Comparison of ENCODE assay signal across 26 cellular contexts in the genomic region with DNA sequence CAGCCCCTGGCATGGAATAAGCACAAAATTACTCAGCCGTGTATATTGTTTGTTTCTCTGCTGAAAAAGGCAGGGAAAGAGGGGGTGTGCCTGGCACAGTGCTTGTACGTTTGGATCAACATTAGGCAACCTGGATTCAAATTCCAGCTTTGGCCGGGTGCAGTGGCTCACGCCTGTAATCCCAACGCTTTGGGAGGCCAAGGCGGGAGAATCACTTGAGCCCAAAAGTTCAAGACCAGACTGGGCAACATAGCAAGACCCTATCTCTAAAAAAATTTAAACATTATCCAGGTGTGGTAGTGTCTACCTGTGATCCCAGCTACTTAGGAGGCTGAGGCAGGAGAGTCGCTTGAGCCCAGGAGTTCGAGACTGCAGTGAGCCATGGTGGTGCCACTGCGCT.
"Had no signal": no experiment of that assay in that cellular context is flagged by ENCODE, and none has a peak within 500 bp of the region (broad histone marks: within the 10 kb centered on the region; RNA-seq: fewer than 3 reads in every experiment).

No MANE protein-coding gene starts in this region.

- H3K27me3 ChIP-seq: ascending aorta, esophagus squamous epithelium, gastroesophageal sphincter, heart right ventricle had no signal

- DNase-seq: activated CD4-positive, alpha-beta memory T cell treated with anti-CD3 and anti-CD28 coated beads, Interleukin-2, amount 10 ng/mL, durations not matched to agents 7 days and 5 days; activated CD4-positive, alpha-beta T cell treated with anti-CD3 and anti-CD28 coated beads for 1 hour; activated CD4-positive, alpha-beta T cell treated with anti-CD3 and anti-CD28 coated beads for 4 hours; activated CD4-positive, alpha-beta T cell treated with anti-CD3 and anti-CD28 coated beads, Interleukin-2, amount 10 ng/mL, durations not matched to agents 7 days and 5 days; activated CD4-positive, alpha-beta T cell treated with anti-CD3 and anti-CD28 coated beads, Interleukin-2, amount 50 U/mL, for 4 hours; activated CD8-positive, alpha-beta memory T cell treated with anti-CD3 and anti-CD28 coated beads, Interleukin-2, amount 50 U/mL, for 48 hours; activated gamma-delta T cell; activated naive CD4-positive, alpha-beta T cell; activated naive CD4-positive, alpha-beta T cell treated with anti-CD3 and anti-CD28 coated beads, Interleukin-2, amount 10 ng/mL, durations not matched to agents 7 days and 5 days; activated naive CD8-positive, alpha-beta T cell treated with anti-CD3 and anti-CD28 coated beads, Interleukin-2, amount 10 ng/mL, durations not matched to agents 7 days and 5 days; activated T-cell treated with anti-CD3 and anti-CD28 coated beads for 4 hours; activated T-cell treated with anti-CD3 and anti-CD28 coated beads, Interleukin-2, amount 50 U/mL, for 24 hours; activated T-cell treated with anti-CD3 and anti-CD28 coated beads, Interleukin-2, amount 50 U/mL, for 72 hours; caudate nucleus; cortex of kidney; dermis blood vessel endothelial cell; effector CD8-positive, alpha-beta T cell; esophagus squamous epithelium; foreskin melanocyte; heart right ventricle; T-helper 2 cell had no signal

- H3K27ac ChIP-seq: ascending aorta, epithelial cell of prostate, gastroesophageal sphincter, heart right ventricle had no signal

- H3K4me3 ChIP-seq: ascending aorta, esophagus squamous epithelium, gastroesophageal sphincter, heart right ventricle had no signal

- H3K9me3 Mint-ChIP-seq: activated CD4-positive, alpha-beta memory T cell treated with anti-CD3 and anti-CD28 coated beads, Interleukin-2, amount 10 ng/mL, durations not matched to agents 7 days and 5 days; activated CD4-positive, alpha-beta T cell treated with anti-CD3 and anti-CD28 coated beads, Interleukin-2, amount 10 ng/mL, durations not matched to agents 7 days and 5 days; activated naive CD4-positive, alpha-beta T cell treated with anti-CD3 and anti-CD28 coated beads, Interleukin-2, amount 10 ng/mL, durations not matched to agents 7 days and 5 days; activated naive CD4-positive, alpha-beta T cell treated with anti-CD3 and anti-CD28 coated beads, Interleukin-2, amount 50 U/mL, for 72 hours; activated naive CD8-positive, alpha-beta T cell treated with anti-CD3 and anti-CD28 coated beads, Interleukin-2, amount 10 ng/mL, durations not matched to agents 7 days and 5 days; activated T-cell treated with anti-CD3 and anti-CD28 coated beads, Interleukin-2, amount 50 U/mL, for 24 hours; activated T-cell treated with anti-CD3 and anti-CD28 coated beads, Interleukin-2, amount 50 U/mL, for 72 hours had no signal

- H3K4me1 Mint-ChIP-seq: activated CD4-positive, alpha-beta memory T cell treated with anti-CD3 and anti-CD28 coated beads, Interleukin-2, amount 10 ng/mL, durations not matched to agents 7 days and 5 days; activated CD4-positive, alpha-beta T cell treated with anti-CD3 and anti-CD28 coated beads, Interleukin-2, amount 10 ng/mL, durations not matched to agents 7 days and 5 days; activated naive CD4-positive, alpha-beta T cell treated with anti-CD3 and anti-CD28 coated beads, Interleukin-2, amount 10 ng/mL, durations not matched to agents 7 days and 5 days; activated naive CD8-positive, alpha-beta T cell treated with anti-CD3 and anti-CD28 coated beads, Interleukin-2, amount 10 ng/mL, durations not matched to agents 7 days and 5 days had no signal

- H3K9me3 ChIP-seq: ascending aorta, esophagus squamous epithelium, gastroesophageal sphincter, heart right ventricle had no signal

- ATAC-seq: activated naive CD4-positive, alpha-beta T cell treated with anti-CD3 and anti-CD28 coated beads, Interleukin-2, amount 50 U/mL, for 72 hours; activated T-cell treated with anti-CD3 and anti-CD28 coated beads, Interleukin-2, amount 50 U/mL, for 72 hours; gastroesophageal sphincter; heart right ventricle had no signal

- H3K36me3 ChIP-seq: ascending aorta, esophagus squamous epithelium, gastroesophageal sphincter, heart right ventricle had no signal

- H3K4me3 Mint-ChIP-seq: activated CD4-positive, alpha-beta memory T cell treated with anti-CD3 and anti-CD28 coated beads, Interleukin-2, amount 10 ng/mL, durations not matched to agents 7 days and 5 days; activated CD4-positive, alpha-beta T cell treated with anti-CD3 and anti-CD28 coated beads, Interleukin-2, amount 10 ng/mL, durations not matched to agents 7 days and 5 days; activated naive CD4-positive, alpha-beta T cell treated with anti-CD3 and anti-CD28 coated beads, Interleukin-2, amount 10 ng/mL, durations not matched to agents 7 days and 5 days; activated naive CD8-positive, alpha-beta T cell treated with anti-CD3 and anti-CD28 coated beads, Interleukin-2, amount 10 ng/mL, durations not matched to agents 7 days and 5 days; activated T-cell treated with anti-CD3 and anti-CD28 coated beads, Interleukin-2, amount 50 U/mL, for 24 hours; activated T-cell treated with anti-CD3 and anti-CD28 coated beads, Interleukin-2, amount 50 U/mL, for 72 hours; brain had no signal

- H3K27me3 Mint-ChIP-seq: activated CD4-positive, alpha-beta memory T cell treated with anti-CD3 and anti-CD28 coated beads, Interleukin-2, amount 10 ng/mL, durations not matched to agents 7 days and 5 days; activated CD4-positive, alpha-beta T cell treated with anti-CD3 and anti-CD28 coated beads, Interleukin-2, amount 10 ng/mL, durations not matched to agents 7 days and 5 days; activated naive CD8-positive, alpha-beta T cell treated with anti-CD3 and anti-CD28 coated beads, Interleukin-2, amount 10 ng/mL, durations not matched to agents 7 days and 5 days; activated T-cell treated with anti-CD3 and anti-CD28 coated beads, Interleukin-2, amount 50 U/mL, for 24 hours; brain had no signal

- H3K27ac Mint-ChIP-seq: activated CD4-positive, alpha-beta memory T cell treated with anti-CD3 and anti-CD28 coated beads, Interleukin-2, amount 10 ng/mL, durations not matched to agents 7 days and 5 days; activated CD4-positive, alpha-beta T cell treated with anti-CD3 and anti-CD28 coated beads, Interleukin-2, amount 10 ng/mL, durations not matched to agents 7 days and 5 days; activated naive CD4-positive, alpha-beta T cell treated with anti-CD3 and anti-CD28 coated beads, Interleukin-2, amount 10 ng/mL, durations not matched to agents 7 days and 5 days; activated naive CD4-positive, alpha-beta T cell treated with anti-CD3 and anti-CD28 coated beads, Interleukin-2, amount 50 U/mL, for 72 hours; activated naive CD8-positive, alpha-beta T cell treated with anti-CD3 and anti-CD28 coated beads, Interleukin-2, amount 10 ng/mL, durations not matched to agents 7 days and 5 days; activated T-cell treated with anti-CD3 and anti-CD28 coated beads, Interleukin-2, amount 50 U/mL, for 24 hours; activated T-cell treated with anti-CD3 and anti-CD28 coated beads, Interleukin-2, amount 50 U/mL, for 72 hours had no signal

- H3K36me3 Mint-ChIP-seq: activated naive CD4-positive, alpha-beta T cell treated with anti-CD3 and anti-CD28 coated beads, Interleukin-2, amount 10 ng/mL, durations not matched to agents 7 days and 5 days; activated naive CD4-positive, alpha-beta T cell treated with anti-CD3 and anti-CD28 coated beads, Interleukin-2, amount 50 U/mL, for 72 hours; activated naive CD8-positive, alpha-beta T cell treated with anti-CD3 and anti-CD28 coated beads, Interleukin-2, amount 10 ng/mL, durations not matched to agents 7 days and 5 days had no signal

- H3K4me1 ChIP-seq: ascending aorta had no signal
